In genomic region chr19:17721821-17722220, GRCh38 we compare ENCODE assay signal across 8 cellular contexts. TPM values are rescaled to one million over a fixed set of nuclear protein-coding genes. Genes with fewer than 3 reads are reported as not detected.
DNase-seq lines count a peak whose midpoint lies in the region; ATAC-seq and TF ChIP-seq lines count a peak whose summit lies in the region.

No MANE protein-coding gene starts in this region.

- no peak for ATAC-seq in HG03039 (IDR thresholded peaks at IDR 0.05; ENCODE audit: unreplicated experiment)

- peaks cover 9% of the 10 kb centered on the region for H3K36me3 Mint-ChIP-seq in progenitor cell of endocrine pancreas (ENCODE audit: insufficient read depth)

- no peaks in the 10 kb centered on the region for H3K9me3 Mint-ChIP-seq in progenitor cell of endocrine pancreas (ENCODE audit: low read depth)

- DNase-seq in GM13976 (ENCODE audit: low spot score) (peak; percentile 43), RPMI7951 (ENCODE audit: low read depth) (peak; percentile 47), epithelial cell of esophagus (ENCODE audit: low read depth) (peak; percentile 66), progenitor cell of endocrine pancreas (ENCODE audit: low spot score, unreplicated experiment) (no peak), NAMALWA (ENCODE audit: low spot score) (no peak)
- DNase-seq in stimulated activated CD8-positive, alpha-beta memory T cell treated with anti-CD3 and anti-CD28 coated beads, Interleukin-4, amount 100 ng/mL, for 48 hours = no peak
- no peak for DNase-seq in stimulated activated CD4-positive, alpha-beta T cell treated with anti-CD3 and anti-CD28 coated beads, Interleukin-12 subunit alpha, Interleukin-12 subunit beta, amount 100 ng/mL, for 4 hours

- H3K4me3 ChIP-seq in epithelial cell of esophagus (ENCODE audit: low read length) = no peak overlapping the region

- no peak for TF ChIP-seq CTCF in GM13976 (IDR thresholded peaks at IDR 0.05; ENCODE audit: borderline replicate concordance, control extremely low read depth, extremely low read depth, insufficient read depth, missing control alignments)
- no peak for TF ChIP-seq CTCF in epithelial cell of esophagus (IDR thresholded peaks at IDR 0.05; ENCODE audit: insufficient read depth, low read depth, low read length, missing control alignments)
- TF ChIP-seq CTCF in progenitor cell of endocrine pancreas (IDR thresholded peaks at IDR 0.05; ENCODE audit: unreplicated experiment) = no peak

- no peaks in the 10 kb centered on the region for H3K27me3 Mint-ChIP-seq in progenitor cell of endocrine pancreas

- peak overlapping the region; percentile 80 for H3K4me3 Mint-ChIP-seq in progenitor cell of endocrine pancreas (ENCODE audit: low read depth)

- H3K4me1 Mint-ChIP-seq in progenitor cell of endocrine pancreas (ENCODE audit: low read depth) = peaks cover 16% of the 10 kb centered on the region

- no peak overlapping the region for H3K27ac Mint-ChIP-seq in progenitor cell of endocrine pancreas

- in situ Hi-C loops in GM13976 (cut with MboI; ENCODE audit: low sequenced_read_pairs, unreplicated experiment) = no loop called here

RNA-seq across cellular contexts. Expression of gene MAP1S, which starts 2.5 kb away (rescaled TPM):
- total RNA-seq in RPMI7951 (2014; rRNA removed; shearing (Covaris generic)) = 9.6 and 10.0 TPM in 2 replicates
- 74.9 and 94.2 TPM in 2 replicates for total RNA-seq in progenitor cell of endocrine pancreas

RNA-seq across cellular contexts. Expression of gene FCHO1, which starts 29.5 kb away (rescaled TPM):
- 0.60 and 2.5 TPM in 2 replicates for total RNA-seq in RPMI7951 (2014; rRNA removed; shearing (Covaris generic))
- total RNA-seq in progenitor cell of endocrine pancreas = 0.98 and 2.2 TPM in 2 replicates

RNA-seq across cellular contexts. Expression of gene UNC13A, which starts 33.7 kb away (rescaled TPM):
- 0.10 and 0.12 TPM in 2 replicates for total RNA-seq in RPMI7951 (2014; rRNA removed; shearing (Covaris generic))
- total RNA-seq in progenitor cell of endocrine pancreas = 3.9 and 4.0 TPM in 2 replicates

Comparison
In these comparisons a context has a peak if more than half of its experiments do, and no peak if none do; other contexts are left out.
1. DNase-seq: peak in GM13976 (single experiment), RPMI7951 (single experiment) and epithelial cell of esophagus (single experiment); none in progenitor cell of endocrine pancreas (single experiment), NAMALWA (single experiment), stimulated activated CD8-positive, alpha-beta memory T cell treated with anti-CD3 and anti-CD28 coated beads, Interleukin-4, amount 100 ng/mL, for 48 hours (single experiment) and stimulated activated CD4-positive, alpha-beta T cell treated with anti-CD3 and anti-CD28 coated beads, Interleukin-12 subunit alpha, Interleukin-12 subunit beta, amount 100 ng/mL, for 4 hours (single experiment).